In genomic region chr6:42746452-42747400, GRCh38 we compare ENCODE assay signal across 9 cellular contexts. TPM values are rescaled to one million over a fixed set of nuclear protein-coding genes. Genes with fewer than 3 reads are reported as not detected.
DNase-seq lines count a peak whose midpoint lies in the region; ATAC-seq lines count a peak whose summit lies in the region.
"Had no signal": no experiment of that assay in that cellular context is flagged by ENCODE, and none has a peak within 500 bp of the region (broad histone marks: within the 10 kb centered on the region; RNA-seq: fewer than 3 reads in every experiment).

No MANE protein-coding gene starts in this region.

- peak; percentile 53 for ATAC-seq in GM19043 (IDR thresholded peaks at IDR 0.05; ENCODE audit: low read depth, unreplicated experiment)
- peak; percentile 58 for ATAC-seq in HG03354 (IDR thresholded peaks at IDR 0.05; ENCODE audit: poor library complexity, severe bottlenecking, unreplicated experiment)
- peak; percentile 73 for ATAC-seq in left colon

- peak overlapping the region; percentile 94 for H3K27ac ChIP-seq in cingulate gyrus (ENCODE audit: low read depth, low read length)

- intact Hi-C loops in left colon (cut with DNase I, micrococcal nuclease), result loop anchor here in 1 of 2 donors (5.0 kb wide), 1 partner anchor 131 kb away; the partner anchor contains the start of gene RPL7L1

- DNase-seq in AG20443 (ENCODE audit: low spot score) (peak; percentile 91), NCI-H524 (lab: John Stamatoyannopoulos, UW) (peak; percentile 95 to 96), left colon (peak; percentile 83 to 85)
- peak; percentile 85 for DNase-seq in activated CD4-positive, alpha-beta T cell treated with anti-CD3 and anti-CD28 coated beads for 48 hours
- peak; percentile 52 to 80 (median 66) for DNase-seq in stimulated activated CD4-positive, alpha-beta T cell treated with anti-CD3 and anti-CD28 coated beads, Interleukin-1b, Interleukin-23, amount 100 ng/mL, for 24 hours (ENCODE audit: low read depth in 4 of 4, low spot score in 1 of 4)

RNA-seq across cellular contexts. Expression of gene TBCC, which starts 0.8 kb away (rescaled TPM):
- 10 to 100 TPM; 21.3 to 26.4 TPM for total RNA-seq in left colon

RNA-seq across cellular contexts. Expression of gene PRPH2, which starts 24.3 kb away (rescaled TPM):
- under 1 TPM; 0.40 to 0.67 TPM for total RNA-seq in left colon
- total RNA-seq: T-helper 2 cell treated with Interferon-gamma antibody and Interleukin-4, amounts not matched to agents 100 ng/mL and 5 ng/mL, for 36 hours had no signal

RNA-seq across cellular contexts. Expression of gene BICRAL, which starts 35.1 kb away (rescaled TPM):
- 10 to 100 TPM; 20.2 to 20.5 TPM for total RNA-seq in left colon

Comparison
In these comparisons a context has a peak if more than half of its experiments do, and no peak if none do; other contexts are left out.
1. Peak in every context shown above with its lines: DNase-seq, ATAC-seq and H3K27ac ChIP-seq.